In genomic region chr1:54949971-54950360, GRCh38 we compare ENCODE assay signal across 9 cellular contexts. TPM values are rescaled to one million over a fixed set of nuclear protein-coding genes. Genes with fewer than 3 reads are reported as not detected.
DNase-seq lines count a peak whose midpoint lies in the region; ATAC-seq and TF ChIP-seq lines count a peak whose summit lies in the region.
"Had no signal": no experiment of that assay in that cellular context is flagged by ENCODE, and none has a peak within 500 bp of the region (broad histone marks: within the 10 kb centered on the region; RNA-seq: fewer than 3 reads in every experiment).

No MANE protein-coding gene starts in this region.

- H3K4me3 Mint-ChIP-seq in activated T-helper 17 cell treated with anti-CD3 and anti-CD28 coated beads, Interleukin-2, amount 50 U/mL, for 72 hours: peak overlapping the region; percentile 20
- H3K4me3 Mint-ChIP-seq in glutamatergic neuron (ENCODE audit: unreplicated experiment): peak overlapping the region; percentile 83
- peak overlapping the region in 2 of 8 donors; percentile 4 to 16 for H3K4me3 Mint-ChIP-seq in CD4-positive, alpha-beta memory T cell
- no peak overlapping the region for H3K4me3 Mint-ChIP-seq in endothelial cell (ENCODE audit: unreplicated experiment)

- H3K9me3 ChIP-seq in HCT116 (ENCODE audit: control insufficient read depth in 1 of 2, insufficient read depth in 1 of 2, low read depth in 1 of 2, low read length in 2 of 2) (no peaks in the 10 kb centered on the region), skeletal muscle satellite cell (replicated peaks; ENCODE audit: low read length) (no peaks in the 10 kb centered on the region)
- H3K9me3 ChIP-seq in CD4-positive, alpha-beta memory T cell (ENCODE audit: control insufficient read depth in 1 of 2, low read length in 2 of 2): no peaks in the 10 kb centered on the region

- H3K36me3 Mint-ChIP-seq in activated T-helper 17 cell treated with anti-CD3 and anti-CD28 coated beads, Interleukin-2, amount 50 U/mL, for 72 hours (ENCODE audit: low read depth): no peaks in the 10 kb centered on the region
- peaks cover 13% of the 10 kb centered on the region for H3K36me3 Mint-ChIP-seq in glutamatergic neuron (ENCODE audit: unreplicated experiment)
- no peaks in the 10 kb centered on the region for H3K36me3 Mint-ChIP-seq in CD4-positive, alpha-beta memory T cell
- no peaks in the 10 kb centered on the region for H3K36me3 Mint-ChIP-seq in endothelial cell (ENCODE audit: low read depth, unreplicated experiment)

- ATAC-seq in HCT116: peak; percentile 13
- no peak for ATAC-seq in activated T-helper 17 cell treated with anti-CD3 and anti-CD28 coated beads, Interleukin-2, amount 50 U/mL, for 72 hours (replicated peaks)

- RAD21 ChIA-PET in HCT116 (lab: Charles Lee; ENCODE audit: low non-redundant PET in 1 of 2, low total read pairs in 2 of 2, uncharacterized antibody in 2 of 2, unreplicated experiment in 2 of 2): interaction anchor here (0.6 to 3.0 kb wide), 9 partner anchors 21 to 91 kb away, joined by 3 to 25 read pairs (median 6); no protein-coding TSS in a partner anchor

- POLR2A ChIA-PET in HCT116 (lab: Charles Lee): interaction anchor here (1.0 to 1.1 kb wide), 2 partner anchors 30 to 72 kb away, joined by 3 to 4 read pairs; partner anchors contain the start of gene TMEM61
- POLR2A ChIA-PET in CD4-positive, alpha-beta memory T cell (lab: Charles Lee; ENCODE audit: partially characterized antibody): interaction anchor here (1.3 kb wide), 1 partner anchor 46 kb away, joined by 11 read pairs; no protein-coding TSS in a partner anchor

- H3K4me1 ChIP-seq in HCT116 (ENCODE audit: control insufficient read depth in 1 of 2, insufficient read depth in 2 of 2, low read length in 2 of 2) (peaks cover 3 to 30% of the 10 kb centered on the region in 2 experiments; a peak in 3 of 4 replicates), skeletal muscle satellite cell (ENCODE audit: control insufficient read depth, insufficient read depth, low read length) (peaks cover 19% of the 10 kb centered on the region)
- H3K4me1 ChIP-seq in CD4-positive, alpha-beta memory T cell (ENCODE audit: insufficient read depth, low read length): peaks cover 16% of the 10 kb centered on the region

- intact Hi-C loops in HCT116 (cut with micrococcal nuclease): loop anchor here (1.0 kb wide), 2 partner anchors 46 to 72 kb away; no protein-coding TSS in a partner anchor
- intact Hi-C loops in CD4-positive, alpha-beta memory T cell (cut with micrococcal nuclease): loop anchor here (1.0 to 10.0 kb wide), 3 partner anchors 46 to 1755 kb away; no protein-coding TSS in a partner anchor

- no peaks in the 10 kb centered on the region for H3K27me3 Mint-ChIP-seq in activated T-helper 17 cell treated with anti-CD3 and anti-CD28 coated beads, Interleukin-2, amount 50 U/mL, for 72 hours
- H3K27me3 Mint-ChIP-seq in glutamatergic neuron (ENCODE audit: unreplicated experiment) (peaks cover 5% of the 10 kb centered on the region), endothelial cell (ENCODE audit: unreplicated experiment) (peaks cover 1% of the 10 kb centered on the region)
- H3K27me3 Mint-ChIP-seq in CD4-positive, alpha-beta memory T cell: no peaks in the 10 kb centered on the region

- no peaks in the 10 kb centered on the region for H3K36me3 ChIP-seq in HCT116 (ENCODE audit: control insufficient read depth in 1 of 2, insufficient read depth in 2 of 2, low read length in 2 of 2)
- H3K36me3 ChIP-seq in skeletal muscle satellite cell (ENCODE audit: insufficient read depth, low read length): no peaks in the 10 kb centered on the region
- no peaks in the 10 kb centered on the region for H3K36me3 ChIP-seq in CD4-positive, alpha-beta memory T cell (ENCODE audit: insufficient read depth, low read length)

- no peak for TF ChIP-seq POLR2A in HCT116 (IDR thresholded peaks at IDR 0.05; ENCODE audit: borderline replicate concordance, extremely low read depth, insufficient read depth, insufficient read length)

- H3K9ac ChIP-seq in HCT116 (ENCODE audit: low read length) (peak overlapping the region; percentile 30; the same call in 1 of the 2 replicates), skeletal muscle satellite cell (ENCODE audit: low read depth, low read length) (peak overlapping the region; percentile 76)

- no peak overlapping the region for H3K4me3 ChIP-seq in HCT116 (replicated peaks in 1 of 2; ENCODE audit: low read depth in 1 of 2, low read length in 2 of 2)
- H3K4me3 ChIP-seq in skeletal muscle satellite cell (ENCODE audit: low read length): peak overlapping the region; percentile 54
- no peak overlapping the region for H3K4me3 ChIP-seq in CD4-positive, alpha-beta memory T cell (ENCODE audit: low read length in 2 of 2)

- H3K27me3 ChIP-seq in HCT116 (ENCODE audit: insufficient read depth, low read length) (no peaks in the 10 kb centered on the region), skeletal muscle satellite cell (ENCODE audit: control insufficient read depth, insufficient read depth, low read length) (no peaks in the 10 kb centered on the region)
- H3K27me3 ChIP-seq in CD4-positive, alpha-beta memory T cell (ENCODE audit: insufficient read depth, low read length): no peaks in the 10 kb centered on the region

- H3K27ac ChIP-seq in HCT116 (ENCODE audit: low read depth, low read length): no peak overlapping the region; the same call in 1 of the 2 replicates
- H3K27ac ChIP-seq in CD4-positive, alpha-beta memory T cell (ENCODE audit: low read depth, low read length): no peak overlapping the region

- BruUV-seq in HCT116 (replicated peaks; lab: Mats Ljungman, UMichigan): no TSS peak

- H2AFZ ChIP-seq in HCT116 (ENCODE audit: low read depth, low read length, poor library complexity, severe bottlenecking): peak overlapping the region; percentile 89

- no peak overlapping the region for H3K27ac Mint-ChIP-seq in activated T-helper 17 cell treated with anti-CD3 and anti-CD28 coated beads, Interleukin-2, amount 50 U/mL, for 72 hours
- peak overlapping the region; percentile 96 for H3K27ac Mint-ChIP-seq in glutamatergic neuron (ENCODE audit: unreplicated experiment)
- H3K27ac Mint-ChIP-seq in CD4-positive, alpha-beta memory T cell: peak overlapping the region in 1 of 7 donors; percentile 77
- no peak overlapping the region for H3K27ac Mint-ChIP-seq in endothelial cell (ENCODE audit: unreplicated experiment)

- H3K9me2 ChIP-seq in HCT116 (ENCODE audit: insufficient read depth): no peaks in the 10 kb centered on the region

- peak overlapping the region; percentile 59; the same call in 1 of the 2 replicates for H3K4me2 ChIP-seq in HCT116 (ENCODE audit: low read length)
- H3K4me2 ChIP-seq in skeletal muscle satellite cell (ENCODE audit: low read length): peak overlapping the region; percentile 80

- no peaks in the 10 kb centered on the region for H3K79me2 ChIP-seq in HCT116 (ENCODE audit: insufficient read depth, low read length)

- TF ChIP-seq RAD21 in HCT116 (IDR thresholded peaks at IDR 0.05; ENCODE audit: low read depth): no peak

- H3K4me1 Mint-ChIP-seq in activated T-helper 17 cell treated with anti-CD3 and anti-CD28 coated beads, Interleukin-2, amount 50 U/mL, for 72 hours: peaks cover 24% of the 10 kb centered on the region
- peaks cover 6% of the 10 kb centered on the region for H3K4me1 Mint-ChIP-seq in glutamatergic neuron (ENCODE audit: low read depth, unreplicated experiment)
- H3K4me1 Mint-ChIP-seq in CD4-positive, alpha-beta memory T cell: peaks cover 12 to 24% (median 19%) of the 10 kb centered on the region in 4 donors
- no peaks in the 10 kb centered on the region for H3K4me1 Mint-ChIP-seq in endothelial cell (ENCODE audit: unreplicated experiment)

- DNase-seq in HCT116 (ENCODE audit: low read depth, low spot score) (no peak), glutamatergic neuron (no peak), endothelial cell (ENCODE audit: low spot score) (no peak), Kasumi-1 (lab: John Stamatoyannopoulos, UW) (no peak)
- no peak for DNase-seq in CD4-positive, alpha-beta memory T cell
- DNase-seq in activated CD8-positive, alpha-beta memory T cell treated with anti-CD3 and anti-CD28 coated beads, Interleukin-2, amount 50 U/mL, for 48 hours: no peak

- no peaks in the 10 kb centered on the region for H3K9me3 Mint-ChIP-seq in activated T-helper 17 cell treated with anti-CD3 and anti-CD28 coated beads, Interleukin-2, amount 50 U/mL, for 72 hours
- H3K9me3 Mint-ChIP-seq in glutamatergic neuron (ENCODE audit: unreplicated experiment) (peaks cover 7% of the 10 kb centered on the region), endothelial cell (ENCODE audit: unreplicated experiment) (no peaks in the 10 kb centered on the region)
- peaks cover 0 to 3% (median 0%) of the 10 kb centered on the region in 8 donors for H3K9me3 Mint-ChIP-seq in CD4-positive, alpha-beta memory T cell

- no peaks in the 10 kb centered on the region for H4K20me1 ChIP-seq in HCT116 (ENCODE audit: insufficient read depth)

- no peak for TF ChIP-seq CTCF in HCT116 (IDR thresholded peaks at IDR 0.05 in 2 of 3, conservative IDR thresholded peaks at IDR 0.05 in 1 of 3; ENCODE audit: borderline replicate concordance in 1 of 3, insufficient read depth in 1 of 3, low read depth in 2 of 3, low read length in 2 of 3)
- no peak for TF ChIP-seq CTCF in glutamatergic neuron (IDR thresholded peaks at IDR 0.05; ENCODE audit: partially characterized antibody, unreplicated experiment)
- TF ChIP-seq CTCF in endothelial cell (IDR thresholded peaks at IDR 0.05; ENCODE audit: unreplicated experiment): no peak

- CTCF ChIA-PET in HCT116 (lab: Charles Lee): interaction anchor here (0.8 to 4.4 kb wide), 10 partner anchors 9 to 85 kb away, joined by 3 to 85 read pairs (median 8); partner anchors contain the start of gene BSND
- CTCF ChIA-PET in CD4-positive, alpha-beta memory T cell (lab: Charles Lee; ENCODE audit: partially characterized antibody): interaction anchor here (0.8 to 10.6 kb wide), 8 partner anchors 10 to 99 kb away, joined by 3 to 337 read pairs (median 4); partner anchors contain the start of gene BSND

TF ChIP-seq in HCT116, 20 proteins besides CTCF, POLR2A, EP300 and RAD21 (continues in another document):
- TF ChIP-seq ZNF274 (IDR thresholded peaks at IDR 0.05; ENCODE audit: low read depth, low read length) (no peak), FOSL1 (IDR thresholded peaks at IDR 0.05; ENCODE audit: low read depth) (no peak), CBX3 (IDR thresholded peaks at IDR 0.05; ENCODE audit: low read depth) (no peak), JUND (IDR thresholded peaks at IDR 0.05) (no peak), SRF (IDR thresholded peaks at IDR 0.05; ENCODE audit: low read depth) (no peak)

RNA-seq across cellular contexts. Expression of gene TMEM61, which starts 30.5 kb away (rescaled TPM):
- total RNA-seq in HCT116 (2021; ENCODE audit: unreplicated experiment) (4.4 TPM), glutamatergic neuron (ENCODE audit: unreplicated experiment) (not detected), endothelial cell (ENCODE audit: unreplicated experiment) (not detected)
- polyA plus RNA-seq in HCT116 (2012): 6.1 and 6.5 TPM in 2 replicates
- not detected for total RNA-seq in activated T-helper 17 cell treated with anti-CD3 and anti-CD28 coated beads, Interleukin-2, amount 50 U/mL, for 72 hours
- total RNA-seq in skeletal muscle satellite cell (2012; rRNA removed): not detected in 2 replicates
- not detected for total RNA-seq in CD4-positive, alpha-beta memory T cell
- not detected for polyA plus RNA-seq in CD4-positive, alpha-beta memory T cell
- total RNA-seq: RPMI7951 had no signal

RNA-seq across cellular contexts. Expression of gene BSND, which starts 48.8 kb away (rescaled TPM):
- total RNA-seq in HCT116 (2021; ENCODE audit: unreplicated experiment) (not detected), glutamatergic neuron (ENCODE audit: unreplicated experiment) (not detected), endothelial cell (ENCODE audit: unreplicated experiment) (not detected)
- polyA plus RNA-seq in HCT116 (2012): not detected in 2 replicates
- under 1 TPM; 0.05 to 0.06 TPM for total RNA-seq in activated T-helper 17 cell treated with anti-CD3 and anti-CD28 coated beads, Interleukin-2, amount 50 U/mL, for 72 hours
- total RNA-seq in skeletal muscle satellite cell (2012; rRNA removed): not detected in 2 replicates
- total RNA-seq in CD4-positive, alpha-beta memory T cell: not detected
- not detected for polyA plus RNA-seq in CD4-positive, alpha-beta memory T cell
- total RNA-seq: RPMI7951 had no signal
